Comparison of ENCODE assay signal across 3 cellular contexts in genomic region chr6:125203395-125203794, GRCh38.
A peak's percentile ranks its signal among the peaks of the same experiment; 100 is the strongest.
TF ChIP-seq lines count a peak whose summit lies in the region.

No MANE protein-coding gene starts in this region.

TF ChIP-seq in liver, 16 proteins besides CTCF, POLR2A, EP300 and RAD21:
- TF ChIP-seq RXRA (IDR thresholded peaks at IDR 0.05) (peak in 1 of 2 donors; percentile 26), TAF1 (conservative IDR thresholded peaks at IDR 0.05) (no peak), YY1 (IDR thresholded peaks at IDR 0.05) (peak; percentile 16), JUND (IDR thresholded peaks at IDR 0.05) (no peak)
- TF ChIP-seq, protein P1, sequence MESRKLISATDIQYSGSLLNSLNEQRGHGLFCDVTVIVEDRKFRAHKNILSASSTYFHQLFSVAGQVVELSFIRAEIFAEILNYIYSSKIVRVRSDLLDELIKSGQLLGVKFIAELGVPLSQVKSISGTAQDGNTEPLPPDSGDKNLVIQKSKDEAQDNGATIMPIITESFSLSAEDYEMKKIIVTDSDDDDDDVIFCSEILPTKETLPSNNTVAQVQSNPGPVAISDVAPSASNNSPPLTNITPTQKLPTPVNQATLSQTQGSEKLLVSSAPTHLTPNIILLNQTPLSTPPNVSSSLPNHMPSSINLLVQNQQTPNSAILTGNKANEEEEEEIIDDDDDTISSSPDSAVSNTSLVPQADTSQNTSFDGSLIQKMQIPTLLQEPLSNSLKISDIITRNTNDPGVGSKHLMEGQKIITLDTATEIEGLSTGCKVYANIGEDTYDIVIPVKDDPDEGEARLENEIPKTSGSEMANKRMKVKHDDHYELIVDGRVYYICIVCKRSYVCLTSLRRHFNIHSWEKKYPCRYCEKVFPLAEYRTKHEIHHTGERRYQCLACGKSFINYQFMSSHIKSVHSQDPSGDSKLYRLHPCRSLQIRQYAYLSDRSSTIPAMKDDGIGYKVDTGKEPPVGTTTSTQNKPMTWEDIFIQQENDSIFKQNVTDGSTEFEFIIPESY (IDR thresholded peaks at IDR 0.05): no peak

TF ChIP-seq in HepG2, 621 proteins besides CTCF, POLR2A, EP300 and RAD21:
- TF ChIP-seq THYN1 (CRISPR knock-in tag; IDR thresholded peaks at IDR 0.05; ENCODE audit: borderline replicate concordance, low read depth) (no peak), MEIS2 (CRISPR knock-in tag; IDR thresholded peaks at IDR 0.05) (no peak), ZBED4 (CRISPR knock-in tag; IDR thresholded peaks at IDR 0.05; ENCODE audit: borderline replicate concordance) (no peak), HDAC2 (CRISPR knock-in tag; IDR thresholded peaks at IDR 0.05) (no peak), CBX1 (IDR thresholded peaks at IDR 0.05; ENCODE audit: low read depth) (no peak)
- TF ChIP-seq, protein P2, sequence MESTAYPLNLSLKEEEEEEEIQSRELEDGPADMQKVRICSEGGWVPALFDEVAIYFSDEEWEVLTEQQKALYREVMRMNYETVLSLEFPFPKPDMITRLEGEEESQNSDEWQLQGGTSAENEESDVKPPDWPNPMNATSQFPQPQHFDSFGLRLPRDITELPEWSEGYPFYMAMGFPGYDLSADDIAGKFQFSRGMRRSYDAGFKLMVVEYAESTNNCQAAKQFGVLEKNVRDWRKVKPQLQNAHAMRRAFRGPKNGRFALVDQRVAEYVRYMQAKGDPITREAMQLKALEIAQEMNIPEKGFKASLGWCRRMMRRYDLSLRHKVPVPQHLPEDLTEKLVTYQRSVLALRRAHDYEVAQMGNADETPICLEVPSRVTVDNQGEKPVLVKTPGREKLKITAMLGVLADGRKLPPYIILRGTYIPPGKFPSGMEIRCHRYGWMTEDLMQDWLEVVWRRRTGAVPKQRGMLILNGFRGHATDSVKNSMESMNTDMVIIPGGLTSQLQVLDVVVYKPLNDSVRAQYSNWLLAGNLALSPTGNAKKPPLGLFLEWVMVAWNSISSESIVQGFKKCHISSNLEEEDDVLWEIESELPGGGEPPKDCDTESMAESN (CRISPR knock-in tag; conservative IDR thresholded peaks at IDR 0.05): no peak
- TF ChIP-seq, protein P3, sequence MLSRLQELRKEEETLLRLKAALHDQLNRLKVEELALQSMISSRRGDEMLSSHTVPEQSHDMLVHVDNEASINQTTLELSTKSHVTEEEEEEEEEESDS (CRISPR knock-in tag; IDR thresholded peaks at IDR 0.05; ENCODE audit: borderline replicate concordance): no peak

TF ChIP-seq in SK-N-SH, 30 proteins besides CTCF, POLR2A, EP300 and RAD21:
- TF ChIP-seq GABPA (IDR thresholded peaks at IDR 0.05; ENCODE audit: low read depth) (no peak), NFIC (IDR thresholded peaks at IDR 0.05; ENCODE audit: borderline replicate concordance) (no peak), POLR2AphosphoS5 (IDR thresholded peaks at IDR 0.05; ENCODE audit: low read depth, low read length) (no peak), TEAD4 (IDR thresholded peaks at IDR 0.05; ENCODE audit: borderline replicate concordance, insufficient read depth) (no peak), FOSL2 (IDR thresholded peaks at IDR 0.05; ENCODE audit: borderline replicate concordance, low read depth) (no peak), MXI1 (IDR thresholded peaks at IDR 0.05; ENCODE audit: low read depth, low read length) (no peak), SIN3A (IDR thresholded peaks at IDR 0.05; ENCODE audit: borderline replicate concordance, low read depth, low read length) (no peak), YY1 (IDR thresholded peaks at IDR 0.05; ENCODE audit: low read depth) (no peak), MEF2A (IDR thresholded peaks at IDR 0.05; ENCODE audit: borderline replicate concordance, low read depth) (no peak), RXRA (IDR thresholded peaks at IDR 0.05; ENCODE audit: borderline replicate concordance, low read depth) (no peak)
- TF ChIP-seq, protein P4, sequence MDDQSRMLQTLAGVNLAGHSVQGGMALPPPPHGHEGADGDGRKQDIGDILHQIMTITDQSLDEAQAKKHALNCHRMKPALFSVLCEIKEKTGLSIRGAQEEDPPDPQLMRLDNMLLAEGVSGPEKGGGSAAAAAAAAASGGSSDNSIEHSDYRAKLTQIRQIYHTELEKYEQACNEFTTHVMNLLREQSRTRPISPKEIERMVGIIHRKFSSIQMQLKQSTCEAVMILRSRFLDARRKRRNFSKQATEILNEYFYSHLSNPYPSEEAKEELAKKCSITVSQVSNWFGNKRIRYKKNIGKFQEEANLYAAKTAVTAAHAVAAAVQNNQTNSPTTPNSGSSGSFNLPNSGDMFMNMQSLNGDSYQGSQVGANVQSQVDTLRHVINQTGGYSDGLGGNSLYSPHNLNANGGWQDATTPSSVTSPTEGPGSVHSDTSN (IDR thresholded peaks at IDR 0.05): no peak
